ENCODE assay signal across 8 cellular contexts in the genomic region with DNA sequence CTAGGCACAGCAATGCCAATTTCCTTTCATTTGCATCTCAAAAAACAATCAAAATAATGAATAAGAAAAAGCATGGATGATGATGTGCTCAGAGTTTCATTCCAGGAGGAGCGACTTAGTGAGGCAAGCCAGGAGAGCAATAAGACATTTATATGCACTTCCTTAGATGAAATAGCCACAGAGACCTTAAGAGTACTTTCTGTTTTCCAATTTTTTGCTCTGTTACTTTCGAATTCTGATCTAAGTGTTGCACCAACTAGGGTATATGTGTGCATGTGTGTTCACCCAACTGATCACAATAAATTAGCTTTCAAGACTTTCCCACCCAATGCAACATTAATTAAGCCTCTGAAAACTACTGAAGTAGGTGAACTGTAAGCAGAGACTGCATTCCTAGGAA. TPM values are rescaled to one million over a fixed set of nuclear protein-coding genes. Genes with fewer than 3 reads are reported as not detected.
DNase-seq lines count a peak whose midpoint lies in the region; ATAC-seq and TF ChIP-seq lines count a peak whose summit lies in the region.

No MANE protein-coding gene starts in this region.

- no peak for TF ChIP-seq POLR2A in Peyer's patch (IDR thresholded peaks at IDR 0.05)
- TF ChIP-seq POLR2A in uterus (IDR thresholded peaks at IDR 0.05) = no peak

- no peak for DNase-seq in CD4-positive, alpha-beta T cell
- DNase-seq in Peyer's patch = no peak
- peak; percentile 7 for DNase-seq in epithelial cell of proximal tubule (ENCODE audit: low read depth)
- DNase-seq in RKO (ENCODE audit: low spot score) = no peak
- no peak for DNase-seq in GM10248 (ENCODE audit: extremely low spot score)
- DNase-seq in uterus = no peak

- peak overlapping the region; percentile 84 for H3K27ac Mint-ChIP-seq in CD4-positive, alpha-beta T cell

- no peak for TF ChIP-seq CTCF in CD4-positive, alpha-beta T cell (IDR thresholded peaks at IDR 0.05)
- TF ChIP-seq CTCF in Peyer's patch (IDR thresholded peaks at IDR 0.05) = no peak
- no peak for TF ChIP-seq CTCF in epithelial cell of proximal tubule (conservative IDR thresholded peaks at IDR 0.05; ENCODE audit: low read depth, low read length)
- no peak for TF ChIP-seq CTCF in GM10248 (IDR thresholded peaks at IDR 0.05; ENCODE audit: control extremely low read depth, extremely low read depth, low read depth, missing control alignments)
- no peak for TF ChIP-seq CTCF in uterus (IDR thresholded peaks at IDR 0.05)

- H3K9me3 ChIP-seq in CD4-positive, alpha-beta T cell (ENCODE audit: control insufficient read depth, low read length) = peaks cover 4% of the 10 kb centered on the region
- no peaks in the 10 kb centered on the region for H3K9me3 ChIP-seq in Peyer's patch
- peaks cover 5% of the 10 kb centered on the region for H3K9me3 ChIP-seq in neuron (ENCODE audit: low read length)
- H3K9me3 ChIP-seq in uterus = no peaks in the 10 kb centered on the region

- H3K36me3 Mint-ChIP-seq in CD4-positive, alpha-beta T cell (ENCODE audit: low read depth) = no peaks in the 10 kb centered on the region

- POLR2A ChIA-PET in CD4-positive, alpha-beta T cell (lab: Charles Lee) = interaction anchor here (0.6 to 2.0 kb wide), 5 partner anchors 10 to 580 kb away, joined by 3 to 9 read pairs (median 3); no protein-coding TSS in a partner anchor
- POLR2A ChIA-PET in GM10248 (lab: Yijun Ruan, JAX) = no interaction called here

- peaks cover 3% of the 10 kb centered on the region for H3K9me3 Mint-ChIP-seq in CD4-positive, alpha-beta T cell

- CTCF ChIA-PET in CD4-positive, alpha-beta T cell (lab: Charles Lee) = no interaction called here
- CTCF ChIA-PET in GM10248 (lab: Yijun Ruan, JAX) = no interaction called here

- no peaks in the 10 kb centered on the region for H3K27me3 Mint-ChIP-seq in CD4-positive, alpha-beta T cell

- intact Hi-C loops in CD4-positive, alpha-beta T cell (cut with DNase I, micrococcal nuclease) = loop anchor here in 1 of 2 experiments (5.0 kb wide), 1 partner anchor 112 kb away; no protein-coding TSS in a partner anchor
- intact Hi-C loops in uterus (cut with DNase I; ENCODE audit: low total_unique reads) = no loop called here

- H3K27ac ChIP-seq in CD4-positive, alpha-beta T cell (ENCODE audit: low read depth, low read length) = no peak overlapping the region
- H3K27ac ChIP-seq in Peyer's patch (peak overlapping the region in 2 of 4 donors; percentile 68 to 80), uterus (no peak overlapping the region)

- H3K4me3 Mint-ChIP-seq in CD4-positive, alpha-beta T cell = peak overlapping the region; percentile 95

- peak overlapping the region; percentile 37 to 66 (median 55) for H3K4me3 ChIP-seq in Peyer's patch
- H3K4me3 ChIP-seq in epithelial cell of proximal tubule (ENCODE audit: low read depth, low read length) = peak overlapping the region; percentile 71
- peak overlapping the region; percentile 35 for H3K4me3 ChIP-seq in neuron (ENCODE audit: low read length)
- peak overlapping the region in 1 of 2 donors; percentile 41 for H3K4me3 ChIP-seq in uterus

- H3K4me1 Mint-ChIP-seq in CD4-positive, alpha-beta T cell (ENCODE audit: low read depth) = peaks cover 44% of the 10 kb centered on the region

- no peaks in the 10 kb centered on the region for H3K36me3 ChIP-seq in Peyer's patch
- H3K36me3 ChIP-seq in neuron (ENCODE audit: insufficient read depth, low read length) = no peaks in the 10 kb centered on the region
- H3K36me3 ChIP-seq in uterus = no peaks in the 10 kb centered on the region

- H2AFZ ChIP-seq in neuron (ENCODE audit: low read depth, low read length) = peak overlapping the region; percentile 49

- H3K27me3 ChIP-seq in CD4-positive, alpha-beta T cell (ENCODE audit: control insufficient read depth, insufficient read depth, low read length) = no peaks in the 10 kb centered on the region
- H3K27me3 ChIP-seq in Peyer's patch (no peaks in the 10 kb centered on the region), neuron (ENCODE audit: insufficient read depth, low read length) (peaks cover 17% of the 10 kb centered on the region), uterus (no peaks in the 10 kb centered on the region)

- ATAC-seq in CD4-positive, alpha-beta T cell (ENCODE audit: poor library complexity) = no peak
- no peak for ATAC-seq in HG03439 (IDR thresholded peaks at IDR 0.05; ENCODE audit: unreplicated experiment)

- H3K4me1 ChIP-seq in Peyer's patch = peaks cover 0 to 8% (median 0%) of the 10 kb centered on the region in 4 donors
- peaks cover 9% of the 10 kb centered on the region for H3K4me1 ChIP-seq in neuron (ENCODE audit: insufficient read depth, low read length)
- H3K4me1 ChIP-seq in uterus = no peaks in the 10 kb centered on the region

RNA-seq across cellular contexts. Expression of gene RAB27B, which starts 0.7 kb away (rescaled TPM):
- total RNA-seq in CD4-positive, alpha-beta T cell = 1 to 10 TPM; 2.4 to 2.5 TPM
- 1 to 10 TPM; 2.5 to 7.1 (median 4.7) TPM for total RNA-seq in Peyer's patch
- 1.7 and 2.1 TPM in 2 replicates for total RNA-seq in epithelial cell of proximal tubule
- total RNA-seq in uterus = 10 to 100 TPM in 1 of 4 donors, 1 to 10 TPM in 2, under 1 TPM in 1; under 0.01 to 51.2 (median 3.3) TPM
